Comparison of ENCODE assay signal across 8 cellular contexts in the genomic region with DNA sequence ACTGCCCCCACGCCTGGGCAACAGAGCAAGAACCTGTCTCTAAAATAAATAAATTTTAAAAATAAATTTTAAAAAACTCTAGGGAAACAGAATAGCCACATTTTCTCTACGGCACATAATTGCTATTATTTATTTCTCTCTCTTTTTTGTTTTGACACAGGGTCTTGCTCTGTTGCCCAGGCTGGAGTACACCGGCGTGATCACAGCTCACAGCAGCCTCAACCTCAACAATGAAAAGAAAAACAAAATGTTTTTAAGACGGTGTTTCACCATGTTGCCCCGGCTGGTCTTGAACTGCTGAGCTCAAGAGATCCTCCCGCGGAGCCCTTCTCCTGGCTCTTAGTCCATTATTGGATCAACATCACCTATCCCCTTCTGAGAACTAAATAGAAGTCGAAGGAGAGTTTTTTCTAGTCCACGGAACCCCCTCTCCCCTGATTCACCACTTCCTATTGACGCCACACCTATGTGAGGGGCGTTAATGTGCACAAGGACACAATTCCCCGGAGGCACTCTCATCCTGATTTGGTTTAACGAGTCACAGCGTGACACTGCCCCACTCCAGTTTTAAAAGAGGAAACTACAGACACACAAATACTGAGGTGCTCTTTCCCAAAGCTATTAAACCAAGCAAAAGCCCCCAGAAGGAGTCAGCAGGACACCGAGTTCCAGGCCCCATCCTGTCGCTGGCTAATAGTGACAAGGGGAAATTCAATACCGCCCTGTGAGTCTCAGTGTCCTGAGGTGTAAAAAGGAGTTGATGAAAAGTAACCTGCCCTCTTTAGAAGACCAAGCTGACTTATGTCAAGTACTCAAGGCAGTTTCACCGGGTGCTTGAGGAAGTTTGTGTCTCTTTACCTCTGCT. TPM values are rescaled to one million over a fixed set of nuclear protein-coding genes. Genes with fewer than 3 reads are reported as not detected.
DNase-seq lines count a peak whose midpoint lies in the region; ATAC-seq and TF ChIP-seq lines count a peak whose summit lies in the region.

No MANE protein-coding gene starts in this region.

- H3K9me3 Mint-ChIP-seq in memory B cell (no peaks in the 10 kb centered on the region), type B pancreatic cell (no peaks in the 10 kb centered on the region)

- H3K36me3 ChIP-seq in heart right ventricle (peaks cover 0 to 13% (median 0%) of the 10 kb centered on the region in 9 donors), Peyer's patch (no peaks in the 10 kb centered on the region)

- WGBS in heart right ventricle, 2 donors, result 30 to 37% methylated on average over 19 of the region's 19 CpGs

- H3K9me3 ChIP-seq in heart right ventricle (no peaks in the 10 kb centered on the region), Peyer's patch (no peaks in the 10 kb centered on the region)

- H3K27me3 ChIP-seq in heart right ventricle (peaks cover 0 to 8% (median 0%) of the 10 kb centered on the region in 7 donors), Peyer's patch (no peaks in the 10 kb centered on the region)

- H3K27me3 Mint-ChIP-seq in memory B cell (no peaks in the 10 kb centered on the region), type B pancreatic cell (peaks cover 12% of the 10 kb centered on the region)

- peak in 1 of 2 donors; percentile 19 for TF ChIP-seq POLR2A in Peyer's patch (IDR thresholded peaks at IDR 0.05)
- TF ChIP-seq POLR2A in GM18505 (IDR thresholded peaks at IDR 0.05; ENCODE audit: borderline replicate concordance, extremely low read depth, insufficient read depth, insufficient read length), result no peak

- intact Hi-C loops in heart right ventricle (cut with DNase I) (loop anchor here in 7 of 10 donors (5.0 kb wide), 3 partner anchors 68 to 133 kb away; a partner anchor contains a TSS), Right ventricle myocardium superior (cut with DNase I) (loop anchor here (5.0 kb wide), 1 partner anchor 68 kb away; no protein-coding TSS in a partner anchor)

- H3K27ac ChIP-seq in heart right ventricle (peak overlapping the region in 9 of 10 donors; percentile 97 to 100 (median 99)), Peyer's patch (peak overlapping the region; percentile 90 to 100 (median 98)), cingulate gyrus (ENCODE audit: low read depth, low read length) (peak overlapping the region; percentile 99)

- H3K4me1 Mint-ChIP-seq in memory B cell, result peaks cover 21% of the 10 kb centered on the region
- peaks cover 37% of the 10 kb centered on the region for H3K4me1 Mint-ChIP-seq in type B pancreatic cell (ENCODE audit: unreplicated experiment)

- peak overlapping the region; percentile 92 for H3K4me3 Mint-ChIP-seq in memory B cell
- H3K4me3 Mint-ChIP-seq in type B pancreatic cell, result peak overlapping the region; percentile 94

- H3K36me3 Mint-ChIP-seq in memory B cell, result peaks cover 5% of the 10 kb centered on the region
- peaks cover 7% of the 10 kb centered on the region for H3K36me3 Mint-ChIP-seq in type B pancreatic cell

- DNase-seq in heart right ventricle (peak in 1 of 2 donors; percentile 31), Right ventricle myocardium superior (no peak), Peyer's patch (peak in 2 of 3 donors; percentile 37 to 59), memory B cell (ENCODE audit: low spot score in 2 of 2) (peak; percentile 17 to 20), type B pancreatic cell (ENCODE audit: extremely low spot score, unreplicated experiment) (no peak)

- H3K4me1 ChIP-seq in heart right ventricle, result peaks cover 0 to 59% (median 24%) of the 10 kb centered on the region in 9 donors
- peaks cover 0 to 27% (median 11%) of the 10 kb centered on the region in 4 donors for H3K4me1 ChIP-seq in Peyer's patch

- H3K27ac Mint-ChIP-seq in memory B cell, result peak overlapping the region; percentile 96
- peak overlapping the region; percentile 99 for H3K27ac Mint-ChIP-seq in type B pancreatic cell

- peak in 3 of 8 donors; percentile 5 to 43 (median 15) for ATAC-seq in heart right ventricle
- ATAC-seq in Right ventricle myocardium superior (ENCODE audit: poor library complexity), result no peak
- ATAC-seq in memory B cell (ENCODE audit: low read depth), result no peak
- no peak for ATAC-seq in GM19395 (IDR thresholded peaks at IDR 0.05; ENCODE audit: unreplicated experiment)
- no peak for ATAC-seq in GM18505 (IDR thresholded peaks at IDR 0.05; ENCODE audit: unreplicated experiment)

- peak overlapping the region; percentile 77 to 97 (median 91) for H3K4me3 ChIP-seq in heart right ventricle
- H3K4me3 ChIP-seq in Peyer's patch, result peak overlapping the region; percentile 87 to 99 (median 93)

- TF ChIP-seq CTCF in heart right ventricle (IDR thresholded peaks at IDR 0.05) (no peak), Peyer's patch (IDR thresholded peaks at IDR 0.05) (no peak), type B pancreatic cell (conservative IDR thresholded peaks at IDR 0.05) (no peak)

RNA-seq across cellular contexts. Expression of a gene that starts 1.1 kb away (rescaled TPM):
- total RNA-seq in heart right ventricle, result 10 to 100 TPM in 8 of 10 donors, 1 to 10 TPM in 2; 9.7 to 21.2 (median 13.3) TPM
- polyA plus RNA-seq in heart right ventricle, result 10 to 100 TPM in 1 of 2 donors, 1 to 10 TPM in 1; 8.9 to 34.4 TPM
- 9.8 TPM for total RNA-seq in Right ventricle myocardium superior
- 10 to 100 TPM; 62.7 to 80.1 (median 71.3) TPM for total RNA-seq in Peyer's patch
- 43.3 and 49.8 TPM in 2 replicates for total RNA-seq in type B pancreatic cell (ENCODE audit: low replicate concordance)

Comparison
In these comparisons a context has a peak if more than half of its experiments do, and no peak if none do; other contexts are left out.
1. DNase-seq: peak in Peyer's patch (2 of 3) and memory B cell (2 of 2); none in Right ventricle myocardium superior (single experiment) and type B pancreatic cell (single experiment).
2. Peak in every context shown above with its lines, with median percentiles within 50 percentile points of each other: H3K27ac ChIP-seq.